ENCODE assay signal across 27 cellular contexts in the genomic region with DNA sequence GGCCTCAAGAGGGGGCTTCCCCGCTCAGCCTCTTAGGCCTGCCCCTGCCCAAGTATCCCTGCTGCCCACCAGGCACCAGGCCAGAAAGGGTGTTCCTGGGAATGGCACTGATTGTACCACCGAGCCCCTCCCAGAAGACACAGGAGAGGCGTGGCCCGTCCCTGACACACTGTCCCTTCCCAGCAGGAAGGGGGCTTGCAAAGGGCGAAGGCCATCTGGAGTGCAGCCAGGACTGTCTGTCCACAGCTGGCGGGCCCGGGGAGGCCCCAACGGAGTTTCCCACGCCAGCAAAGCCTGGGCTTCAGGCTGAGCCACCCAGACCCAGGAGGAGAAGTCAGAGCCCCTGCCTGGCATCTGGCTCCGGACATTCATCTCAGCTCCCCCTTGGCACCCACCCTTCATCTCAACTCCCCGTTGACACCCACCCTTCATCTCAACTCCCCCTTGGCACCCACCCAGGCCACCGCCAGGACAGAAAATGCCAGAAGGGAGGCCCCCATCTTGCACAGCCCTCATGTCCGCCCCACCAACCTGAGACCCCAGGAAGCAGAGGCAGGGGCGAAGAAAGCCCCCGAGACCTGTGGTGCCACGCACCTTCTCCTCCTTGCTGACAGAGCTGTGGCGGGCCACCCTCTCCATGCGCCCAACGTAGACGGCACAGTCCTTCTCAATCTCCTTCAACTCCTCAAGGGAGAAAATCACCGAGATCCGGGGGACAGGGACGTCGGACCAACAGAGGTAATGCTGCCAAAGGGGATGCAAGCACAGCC.
"Had no signal": no experiment of that assay in that cellular context is flagged by ENCODE, and none has a peak within 500 bp of the region (broad histone marks: within the 10 kb centered on the region; RNA-seq: fewer than 3 reads in every experiment).

No MANE protein-coding gene starts in this region.

- H3K4me1 Mint-ChIP-seq: activated CD8-positive, alpha-beta memory T cell treated with anti-CD3 and anti-CD28 coated beads, Interleukin-2, amount 10 ng/mL, durations not matched to agents 7 days and 5 days; brain; WTC11 had no signal

- H3K27me3 Mint-ChIP-seq: activated CD8-positive, alpha-beta memory T cell treated with anti-CD3 and anti-CD28 coated beads, Interleukin-2, amount 10 ng/mL, durations not matched to agents 7 days and 5 days; activated naive CD8-positive, alpha-beta T cell; activated T-cell treated with anti-CD3 and anti-CD28 coated beads, Interleukin-2, amount 50 U/mL, for 24 hours; brain; T-helper 17 cell had no signal

- H3K4me3 Mint-ChIP-seq: activated CD8-positive, alpha-beta memory T cell treated with anti-CD3 and anti-CD28 coated beads, Interleukin-2, amount 10 ng/mL, durations not matched to agents 7 days and 5 days; activated naive CD4-positive, alpha-beta T cell treated with anti-CD3 and anti-CD28 coated beads for 36 hours; activated naive CD8-positive, alpha-beta T cell; activated T-cell treated with anti-CD3 and anti-CD28 coated beads, Interleukin-2, amount 50 U/mL, for 24 hours; activated T-helper 1 cell treated with anti-CD3 and anti-CD28 coated beads, Interleukin-12 subunit alpha, Interleukin-12 subunit beta, Interleukin-2, Interleukin-4 antibody, amounts not matched to agents 30 ng/mL and 10 ng/mL and 1 ng/mL, durations not matched to agents 14 hours and 24 hours and 36 hours; brain; T-helper 17 cell; WTC11 had no signal

- H3K27ac Mint-ChIP-seq: activated CD8-positive, alpha-beta memory T cell treated with anti-CD3 and anti-CD28 coated beads, Interleukin-2, amount 10 ng/mL, durations not matched to agents 7 days and 5 days; activated naive CD4-positive, alpha-beta T cell treated with anti-CD3 and anti-CD28 coated beads for 36 hours; activated naive CD8-positive, alpha-beta T cell; activated T-cell treated with anti-CD3 and anti-CD28 coated beads, Interleukin-2, amount 50 U/mL, for 24 hours; activated T-helper 1 cell treated with anti-CD3 and anti-CD28 coated beads, Interleukin-12 subunit alpha, Interleukin-12 subunit beta, Interleukin-2, Interleukin-4 antibody, amounts not matched to agents 30 ng/mL and 10 ng/mL and 1 ng/mL, durations not matched to agents 14 hours and 24 hours and 36 hours; brain; WTC11 had no signal

- H3K9ac ChIP-seq: KMS-11 had no signal

- ATAC-seq: activated CD8-positive, alpha-beta memory T cell treated with anti-CD3 and anti-CD28 coated beads, Interleukin-2, amount 10 ng/mL, durations not matched to agents 7 days and 5 days; Panc1; T-helper 17 cell; WTC11 had no signal

- H3K27ac ChIP-seq: KMS-11, RWPE1 had no signal

- H3K9me3 Mint-ChIP-seq: activated naive CD4-positive, alpha-beta T cell treated with anti-CD3 and anti-CD28 coated beads for 36 hours; activated T-cell treated with anti-CD3 and anti-CD28 coated beads, Interleukin-2, amount 50 U/mL, for 24 hours; activated T-helper 1 cell treated with anti-CD3 and anti-CD28 coated beads, Interleukin-12 subunit alpha, Interleukin-12 subunit beta, Interleukin-2, Interleukin-4 antibody, amounts not matched to agents 30 ng/mL and 10 ng/mL and 1 ng/mL, durations not matched to agents 14 hours and 24 hours and 36 hours; brain; WTC11 had no signal

- H3K4me2 ChIP-seq: KMS-11 had no signal

- DNase-seq: activated CD4-positive, alpha-beta T cell treated with anti-CD3 and anti-CD28 coated beads for 48 hours; activated CD4-positive, alpha-beta T cell treated with anti-CD3 and anti-CD28 coated beads, Interleukin-2, amount 50 U/mL, for 48 hours; activated CD4-positive, CD25-positive, alpha-beta regulatory T cell treated with anti-CD3 and anti-CD28 coated beads, Interleukin-2, amount 50 U/mL, for 72 hours; activated CD8-positive, alpha-beta memory T cell treated with anti-CD3 and anti-CD28 coated beads, Interleukin-2, amount 10 ng/mL, durations not matched to agents 7 days and 5 days; activated effector memory CD4-positive, alpha-beta T cell treated with anti-CD3 and anti-CD28 coated beads, Interleukin-2, amount 50 U/mL, for 16 hours; activated naive CD4-positive, alpha-beta T cell treated with anti-CD3 and anti-CD28 coated beads for 36 hours; activated T-cell treated with anti-CD3 and anti-CD28 coated beads, Interleukin-2, amount 50 U/mL, for 24 hours; amygdala; NCI-H1092; NCI-H1417; NCI-H1930; NCI-H2171 treated with DMSO at 0.1 percent for 48 hours; NCI-H226; NCI-H526; NCI-H82; NK-92 treated with Interleukin-12 subunit alpha and Interleukin-12 subunit beta, amount 100 ng/mL, for 24 hours; OCI-M1; SHP77 treated with DMSO at 0.1 percent for 48 hours; T-helper 17 cell; T-helper 9 cell had no signal
